ENCODE assay signal across 14 cellular contexts in genomic region chr2:173652311-173652710, GRCh38.
DNase-seq lines count a peak whose midpoint lies in the region; ATAC-seq and TF ChIP-seq lines count a peak whose summit lies in the region.
"Had no signal": no experiment of that assay in that cellular context is flagged by ENCODE, and none has a peak within 500 bp of the region (broad histone marks: within the 10 kb centered on the region; RNA-seq: fewer than 3 reads in every experiment).

No MANE protein-coding gene starts in this region.

- DNase-seq in MCF 10A (ENCODE audit: unreplicated experiment) (peak; percentile 85), breast epithelium (ENCODE audit: low spot score in 2 of 2) (no peak), adrenal gland (peak in 4 of 7 donors; percentile 10 to 32 (median 24)), iris pigment epithelial cell (ENCODE audit: low read depth) (peak; percentile 90), uterus (no peak), SKM-1 treated with dmso at 0.1 percent for 144 hours (lab: John Stamatoyannopoulos, UW; ENCODE audit: unreplicated experiment) (no peak)
- DNase-seq: effector memory CD8-positive, alpha-beta T cell; NCI-H2107; T-helper 17 cell; testis had no signal

- TF ChIP-seq POLR2A in breast epithelium (IDR thresholded peaks at IDR 0.05): no peak
- TF ChIP-seq POLR2A in adrenal gland (IDR thresholded peaks at IDR 0.05): no peak
- TF ChIP-seq POLR2A in uterus (IDR thresholded peaks at IDR 0.05): no peak

- CTCF ChIA-PET in MCF 10A (lab: Yijun Ruan, JAX): interaction anchor here (0.6 to 1.2 kb wide), 3 partner anchors 8 to 384 kb away, joined by 3 read pairs; no protein-coding TSS in a partner anchor

- no peaks in the 10 kb centered on the region for H3K36me3 ChIP-seq in breast epithelium
- no peaks in the 10 kb centered on the region for H3K36me3 ChIP-seq in adrenal gland (replicated peaks in 1 of 2)
- H3K36me3 ChIP-seq in uterus: no peaks in the 10 kb centered on the region

- 88 to 100% (median 91%) methylated on average over 1 of the region's 1 CpG for WGBS in adrenal gland, 4 donors

- POLR2A ChIA-PET in MCF 10A (lab: Yijun Ruan, JAX): interaction anchor here (0.5 to 5.4 kb wide), 16 partner anchors 8 to 384 kb away, joined by 3 to 32 read pairs (median 4); no protein-coding TSS in a partner anchor

- H3K4me3 ChIP-seq in breast epithelium (no peak overlapping the region), adrenal gland (no peak overlapping the region), uterus (no peak overlapping the region)
- H3K4me3 ChIP-seq: testis had no signal

- ATAC-seq in HG03457 (IDR thresholded peaks at IDR 0.05; ENCODE audit: unreplicated experiment) (no peak), GM18498 (IDR thresholded peaks at IDR 0.05; ENCODE audit: unreplicated experiment) (no peak)
- ATAC-seq: effector memory CD8-positive, alpha-beta T cell; T-helper 17 cell had no signal

- H3K27ac Mint-ChIP-seq in MCF 10A (ENCODE audit: low read depth, unreplicated experiment): peak overlapping the region; percentile 80
- H3K27ac Mint-ChIP-seq: B cell; effector memory CD8-positive, alpha-beta T cell; T-helper 17 cell had no signal

- no peaks in the 10 kb centered on the region for H3K27me3 Mint-ChIP-seq in MCF 10A (ENCODE audit: insufficient read depth, unreplicated experiment)

- H3K27me3 ChIP-seq in breast epithelium (no peaks in the 10 kb centered on the region), adrenal gland (no peaks in the 10 kb centered on the region), uterus (no peaks in the 10 kb centered on the region)
- H3K27me3 ChIP-seq: testis had no signal

- H3K4me3 Mint-ChIP-seq in MCF 10A (ENCODE audit: unreplicated experiment): peak overlapping the region; percentile 33
- H3K4me3 Mint-ChIP-seq: B cell; effector memory CD8-positive, alpha-beta T cell; T-helper 17 cell had no signal

- H3K9me3 Mint-ChIP-seq in MCF 10A (ENCODE audit: unreplicated experiment): no peaks in the 10 kb centered on the region
- H3K9me3 Mint-ChIP-seq: effector memory CD8-positive, alpha-beta T cell had no signal

- H3K36me3 Mint-ChIP-seq in MCF 10A (ENCODE audit: insufficient read depth, unreplicated experiment): no peaks in the 10 kb centered on the region

- H3K9me3 ChIP-seq in breast epithelium (no peaks in the 10 kb centered on the region), adrenal gland (replicated peaks in 1 of 3) (no peaks in the 10 kb centered on the region), uterus (no peaks in the 10 kb centered on the region)
- H3K9me3 ChIP-seq: testis had no signal

- BruUV-seq in MCF 10A (replicated peaks; lab: Mats Ljungman, UMichigan): no TSS peak

- H3K27ac ChIP-seq in breast epithelium (no peak overlapping the region), adrenal gland (peak overlapping the region in 1 of 5 donors; percentile 57), uterus (no peak overlapping the region)
- H3K27ac ChIP-seq: HL-60, testis had no signal

- TF ChIP-seq CTCF in MCF 10A (IDR thresholded peaks at IDR 0.05; ENCODE audit: unreplicated experiment) (no peak), breast epithelium (IDR thresholded peaks at IDR 0.05) (no peak), adrenal gland (IDR thresholded peaks at IDR 0.05) (no peak), uterus (IDR thresholded peaks at IDR 0.05) (no peak)

- H3K4me1 Mint-ChIP-seq in MCF 10A (ENCODE audit: insufficient read depth, unreplicated experiment): peaks cover 35% of the 10 kb centered on the region
- H3K4me1 Mint-ChIP-seq: B cell, T-helper 17 cell had no signal

- H3K4me1 ChIP-seq in breast epithelium: no peaks in the 10 kb centered on the region
- peaks cover 0 to 3% of the 10 kb centered on the region in 2 donors for H3K4me1 ChIP-seq in adrenal gland (replicated peaks in 1 of 2)
- H3K4me1 ChIP-seq in uterus: no peaks in the 10 kb centered on the region
- H3K4me1 ChIP-seq: testis had no signal

- intact Hi-C loops in MCF 10A (cut with micrococcal nuclease): no loop called here
- intact Hi-C loops in breast epithelium (cut with DNase I; ENCODE audit: low total_unique reads): no loop called here
- intact Hi-C loops in adrenal gland (cut with DNase I): no loop called here
- intact Hi-C loops in uterus (cut with DNase I; ENCODE audit: low total_unique reads): no loop called here

Comparison
In these comparisons a context has a peak if more than half of its experiments do, and no peak if none do; other contexts are left out.
1. DNase-seq: peak in MCF 10A (single experiment), adrenal gland (4 of 7) and iris pigment epithelial cell (single experiment); none in breast epithelium (0 of 2), uterus (0 of 2) and SKM-1 treated with dmso at 0.1 percent for 144 hours (single experiment).